9 cellular contexts compared by ENCODE assay signal in genomic region chr11:122628691-122629555, GRCh38. TPM values are rescaled to one million over a fixed set of nuclear protein-coding genes. Genes with fewer than 3 reads are reported as not detected.
DNase-seq lines count a peak whose midpoint lies in the region; ATAC-seq and TF ChIP-seq lines count a peak whose summit lies in the region.
"Had no signal": no experiment of that assay in that cellular context is flagged by ENCODE, and none has a peak within 500 bp of the region (broad histone marks: within the 10 kb centered on the region; RNA-seq: fewer than 3 reads in every experiment).

No MANE protein-coding gene starts in this region.

- no peak overlapping the region for H3K27ac ChIP-seq in C4-2B
- H3K27ac ChIP-seq in WERI-Rb-1: no peak overlapping the region

- ATAC-seq in GM21526 (IDR thresholded peaks at IDR 0.05; ENCODE audit: low FRiP score, unreplicated experiment): peak; percentile 79

- intact Hi-C loops in MCF 10A (cut with micrococcal nuclease): loop anchor here (1.0 to 5.0 kb wide), 3 partner anchors 152 to 393 kb away; no protein-coding TSS in a partner anchor

- DNase-seq in NCI-H2029 (lab: John Stamatoyannopoulos, UW) (peak; percentile 48), WERI-Rb-1 (peak; percentile 50), MCF 10A (ENCODE audit: unreplicated experiment) (peak; percentile 82), iris pigment epithelial cell (ENCODE audit: low read depth) (peak; percentile 68), cortex of kidney (lab: John Stamatoyannopoulos, UW) (no peak)
- DNase-seq in stimulated activated CD4-positive, alpha-beta T cell treated with anti-CD3 and anti-CD28 coated beads, Interleukin-1b, Interleukin-23, amount 100 ng/mL, for 1 hour (ENCODE audit: low read depth in 2 of 2): peak; percentile 30 to 32

- peaks cover 18% of the 10 kb centered on the region for H3K4me1 Mint-ChIP-seq in MCF 10A (ENCODE audit: insufficient read depth, unreplicated experiment)

- H3K9me3 Mint-ChIP-seq in MCF 10A (ENCODE audit: unreplicated experiment): no peaks in the 10 kb centered on the region
- H3K9me3 Mint-ChIP-seq: IgD-negative memory B cell had no signal

- CTCF ChIA-PET in MCF 10A (lab: Yijun Ruan, JAX): interaction anchor here (0.6 to 5.2 kb wide), 34 partner anchors 9 to 994 kb away, joined by 3 to 75 read pairs (median 4); no protein-coding TSS in a partner anchor

- H3K4me3 Mint-ChIP-seq in MCF 10A (ENCODE audit: unreplicated experiment): no peak overlapping the region
- H3K4me3 Mint-ChIP-seq: IgD-negative memory B cell had no signal

- no peaks in the 10 kb centered on the region for H3K36me3 ChIP-seq in WERI-Rb-1

- no peaks in the 10 kb centered on the region for H3K9me3 ChIP-seq in WERI-Rb-1 (ENCODE audit: severe bottlenecking)

- no peaks in the 10 kb centered on the region for H3K27me3 Mint-ChIP-seq in MCF 10A (ENCODE audit: insufficient read depth, unreplicated experiment)

- BruUV-seq in MCF 10A (replicated peaks; lab: Mats Ljungman, UMichigan): no TSS peak

- POLR2A ChIA-PET in MCF 10A (lab: Yijun Ruan, JAX): interaction anchor here (0.6 to 1.0 kb wide), 3 partner anchors 27 to 154 kb away, joined by 3 to 5 read pairs (median 4); no protein-coding TSS in a partner anchor

- no peak overlapping the region for H3K27ac Mint-ChIP-seq in MCF 10A (ENCODE audit: low read depth, unreplicated experiment)
- H3K27ac Mint-ChIP-seq: IgD-negative memory B cell had no signal

- H3K36me3 Mint-ChIP-seq in MCF 10A (ENCODE audit: insufficient read depth, unreplicated experiment): no peaks in the 10 kb centered on the region
- H3K36me3 Mint-ChIP-seq: IgD-negative memory B cell had no signal

- TF ChIP-seq CTCF in C4-2B (conservative IDR thresholded peaks at IDR 0.05): peak; percentile 86
- TF ChIP-seq CTCF in WERI-Rb-1 (IDR thresholded peaks at IDR 0.05; ENCODE audit: low read depth, low read length): peak; percentile 77
- peak; percentile 83 for TF ChIP-seq CTCF in MCF 10A (IDR thresholded peaks at IDR 0.05; ENCODE audit: unreplicated experiment)

- no peak overlapping the region for H3K4me3 ChIP-seq in WERI-Rb-1 (ENCODE audit: low read depth, low read length)

- peaks cover 55% of the 10 kb centered on the region for H3K27me3 ChIP-seq in WERI-Rb-1 (ENCODE audit: insufficient read depth, low read depth, severe bottlenecking)

RNA-seq across cellular contexts. Expression of gene UBASH3B, which starts 26.6 kb away (rescaled TPM):
- 6.2 and 10.3 TPM in 2 replicates for total RNA-seq in MCF 10A (2022)
